Comparison of ENCODE assay signal across 10 cellular contexts in the genomic region with DNA sequence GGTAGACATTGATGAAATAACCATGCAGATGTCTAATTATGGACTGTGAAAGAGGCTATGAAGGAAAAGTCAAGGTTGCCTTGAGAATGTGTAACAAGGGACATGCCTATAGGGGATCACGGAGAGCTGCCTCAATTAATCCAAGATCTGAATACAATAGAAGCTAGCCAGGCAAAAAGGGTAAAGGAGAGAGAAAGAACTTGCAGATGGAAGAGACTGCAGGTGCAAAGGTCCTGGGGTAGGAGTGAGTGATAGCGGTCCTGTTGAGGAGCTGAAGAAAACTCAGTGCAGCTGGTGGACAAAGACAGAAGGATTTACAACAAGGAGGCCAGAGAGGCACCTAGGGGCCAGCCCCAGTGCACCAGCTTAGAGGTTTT. TPM values are rescaled to one million over a fixed set of nuclear protein-coding genes. Genes with fewer than 3 reads are reported as not detected.
DNase-seq lines count a peak whose midpoint lies in the region; ATAC-seq and TF ChIP-seq lines count a peak whose summit lies in the region.
"Had no signal": no experiment of that assay in that cellular context is flagged by ENCODE, and none has a peak within 500 bp of the region (broad histone marks: within the 10 kb centered on the region; RNA-seq: fewer than 3 reads in every experiment).

No MANE protein-coding gene starts in this region.

- no peak overlapping the region for H3K4me3 ChIP-seq in upper lobe of right lung

- intact Hi-C loops in activated B cell treated with CpG ODN at 0.5 μM for 24 hours (cut with micrococcal nuclease), result loop anchor here (5.0 kb wide), 1 partner anchor 35 kb away; no protein-coding TSS in a partner anchor
- intact Hi-C loops in upper lobe of right lung (cut with DNase I), result no loop called here

- DNase-seq in activated naive CD4-positive, alpha-beta T cell treated with anti-CD3 and anti-CD28 coated beads, Interleukin-2, amount 10 ng/mL, durations not matched to agents 7 days and 5 days, result no peak
- DNase-seq in activated naive CD4-positive, alpha-beta T cell treated with Interleukin-2 at 50 U/mL for 16 hours, result no peak
- DNase-seq in activated B cell treated with CpG ODN at 0.5 μM for 24 hours (no peak), foreskin keratinocyte (no peak), upper lobe of right lung (peak; percentile 29), SK-N-DZ (ENCODE audit: low spot score) (no peak), NCI-H2227 treated with DMSO at 0.1 percent for 48 hours (lab: John Stamatoyannopoulos, UW) (no peak), WTC11 (ENCODE audit: low spot score) (no peak)

- H3K36me3 ChIP-seq in upper lobe of right lung, result no peaks in the 10 kb centered on the region

- no peaks in the 10 kb centered on the region for H3K9me3 ChIP-seq in upper lobe of right lung

- peak overlapping the region; percentile 94 for H3K27ac ChIP-seq in foreskin keratinocyte
- no peak overlapping the region for H3K27ac ChIP-seq in upper lobe of right lung

- peaks cover 46% of the 10 kb centered on the region for H3K36me3 Mint-ChIP-seq in activated naive CD4-positive, alpha-beta T cell treated with anti-CD3 and anti-CD28 coated beads, Interleukin-2, amount 10 ng/mL, durations not matched to agents 7 days and 5 days
- H3K36me3 Mint-ChIP-seq in activated B cell treated with CpG ODN at 0.5 μM for 24 hours (ENCODE audit: low read depth), result no peaks in the 10 kb centered on the region
- no peaks in the 10 kb centered on the region for H3K36me3 Mint-ChIP-seq in WTC11

- no peak for TF ChIP-seq CTCF in activated B cell treated with CpG ODN at 0.5 μM for 24 hours (IDR thresholded peaks at IDR 0.05)
- TF ChIP-seq CTCF in foreskin keratinocyte (conservative IDR thresholded peaks at IDR 0.05), result no peak
- TF ChIP-seq CTCF in upper lobe of right lung (IDR thresholded peaks at IDR 0.05), result no peak
- TF ChIP-seq CTCF in WTC11 (IDR thresholded peaks at IDR 0.05), result no peak

- POLR2A ChIA-PET in activated B cell treated with CpG ODN at 0.5 μM for 24 hours (lab: Charles Lee) (interaction anchor here (0.9 to 1.7 kb wide), 5 partner anchors 15 to 73 kb away, joined by 4 to 31 read pairs (median 6); a partner anchor contains a TSS), WTC11 (lab: Charles Lee) (no interaction called here)

- CTCF ChIA-PET in activated naive CD4-positive, alpha-beta T cell treated with anti-CD3 and anti-CD28 coated beads, Interleukin-2, amount 10 ng/mL, durations not matched to agents 7 days and 5 days (lab: Charles Lee), result interaction anchor here (0.9 to 4.5 kb wide), 8 partner anchors 14 to 155 kb away, joined by 3 to 79 read pairs (median 6); a partner anchor contains a TSS
- CTCF ChIA-PET in activated B cell treated with CpG ODN at 0.5 μM for 24 hours (lab: Charles Lee), result interaction anchor here (0.9 to 2.1 kb wide), 6 partner anchors 15 to 154 kb away, joined by 3 to 11 read pairs (median 4); no protein-coding TSS in a partner anchor
- CTCF ChIA-PET in WTC11 (lab: Charles Lee), result interaction anchor here (0.5 to 2.1 kb wide), 3 partner anchors 16 to 43 kb away, joined by 3 to 9 read pairs (median 4); a partner anchor contains a TSS

- H3K4me1 ChIP-seq in foreskin keratinocyte, result peaks cover 53% of the 10 kb centered on the region
- H3K4me1 ChIP-seq in upper lobe of right lung, result peaks cover 28% of the 10 kb centered on the region

- no peaks in the 10 kb centered on the region for H3K27me3 Mint-ChIP-seq in activated naive CD4-positive, alpha-beta T cell treated with anti-CD3 and anti-CD28 coated beads, Interleukin-2, amount 10 ng/mL, durations not matched to agents 7 days and 5 days
- no peaks in the 10 kb centered on the region for H3K27me3 Mint-ChIP-seq in activated B cell treated with CpG ODN at 0.5 μM for 24 hours
- no peaks in the 10 kb centered on the region for H3K27me3 Mint-ChIP-seq in WTC11 (ENCODE audit: low read depth)

- peaks cover 5% of the 10 kb centered on the region for H3K9me3 Mint-ChIP-seq in activated naive CD4-positive, alpha-beta T cell treated with anti-CD3 and anti-CD28 coated beads, Interleukin-2, amount 10 ng/mL, durations not matched to agents 7 days and 5 days
- H3K9me3 Mint-ChIP-seq in activated B cell treated with CpG ODN at 0.5 μM for 24 hours (no peaks in the 10 kb centered on the region), WTC11 (no peaks in the 10 kb centered on the region)

- no peaks in the 10 kb centered on the region for H3K27me3 ChIP-seq in foreskin keratinocyte
- no peaks in the 10 kb centered on the region for H3K27me3 ChIP-seq in upper lobe of right lung

- H3K4me3 Mint-ChIP-seq in activated naive CD4-positive, alpha-beta T cell treated with anti-CD3 and anti-CD28 coated beads, Interleukin-2, amount 10 ng/mL, durations not matched to agents 7 days and 5 days, result peak overlapping the region; percentile 81
- H3K4me3 Mint-ChIP-seq in activated B cell treated with CpG ODN at 0.5 μM for 24 hours (peak overlapping the region; percentile 74), WTC11 (no peak overlapping the region)

- ATAC-seq in activated B cell treated with CpG ODN at 0.5 μM for 24 hours (ENCODE audit: low read depth) (no peak), foreskin keratinocyte (no peak), upper lobe of right lung (no peak), WTC11 (no peak)
- ATAC-seq: Right ventricle myocardium inferior had no signal

- H3K4me1 Mint-ChIP-seq in activated naive CD4-positive, alpha-beta T cell treated with anti-CD3 and anti-CD28 coated beads, Interleukin-2, amount 10 ng/mL, durations not matched to agents 7 days and 5 days, result peaks cover 89% of the 10 kb centered on the region
- peaks cover 62% of the 10 kb centered on the region for H3K4me1 Mint-ChIP-seq in activated B cell treated with CpG ODN at 0.5 μM for 24 hours
- H3K4me1 Mint-ChIP-seq in WTC11, result peaks cover 24% of the 10 kb centered on the region

- peak overlapping the region; percentile 94 for H3K27ac Mint-ChIP-seq in activated naive CD4-positive, alpha-beta T cell treated with anti-CD3 and anti-CD28 coated beads, Interleukin-2, amount 10 ng/mL, durations not matched to agents 7 days and 5 days
- peak overlapping the region; percentile 69 for H3K27ac Mint-ChIP-seq in activated B cell treated with CpG ODN at 0.5 μM for 24 hours
- H3K27ac Mint-ChIP-seq in WTC11, result no peak overlapping the region

TF ChIP-seq in WTC11, 78 proteins besides CTCF, POLR2A, EP300 and RAD21 (continues in another document):
- TF ChIP-seq ZNF671 (CRISPR knock-in tag; IDR thresholded peaks at IDR 0.05) (no peak), ETV6 (CRISPR knock-in tag; IDR thresholded peaks at IDR 0.05) (no peak), SOX15 (CRISPR knock-in tag; IDR thresholded peaks at IDR 0.05) (no peak), EMX1 (CRISPR knock-in tag; IDR thresholded peaks at IDR 0.05) (no peak), CREM (CRISPR knock-in tag; IDR thresholded peaks at IDR 0.05) (no peak), MXD4 (CRISPR knock-in tag; IDR thresholded peaks at IDR 0.05; ENCODE audit: borderline replicate concordance) (no peak), SP1 (CRISPR knock-in tag; conservative IDR thresholded peaks at IDR 0.05) (no peak), HMGA2 (CRISPR knock-in tag; IDR thresholded peaks at IDR 0.05) (no peak), ZNF232 (CRISPR knock-in tag; IDR thresholded peaks at IDR 0.05) (no peak)
- TF ChIP-seq, protein P1, sequence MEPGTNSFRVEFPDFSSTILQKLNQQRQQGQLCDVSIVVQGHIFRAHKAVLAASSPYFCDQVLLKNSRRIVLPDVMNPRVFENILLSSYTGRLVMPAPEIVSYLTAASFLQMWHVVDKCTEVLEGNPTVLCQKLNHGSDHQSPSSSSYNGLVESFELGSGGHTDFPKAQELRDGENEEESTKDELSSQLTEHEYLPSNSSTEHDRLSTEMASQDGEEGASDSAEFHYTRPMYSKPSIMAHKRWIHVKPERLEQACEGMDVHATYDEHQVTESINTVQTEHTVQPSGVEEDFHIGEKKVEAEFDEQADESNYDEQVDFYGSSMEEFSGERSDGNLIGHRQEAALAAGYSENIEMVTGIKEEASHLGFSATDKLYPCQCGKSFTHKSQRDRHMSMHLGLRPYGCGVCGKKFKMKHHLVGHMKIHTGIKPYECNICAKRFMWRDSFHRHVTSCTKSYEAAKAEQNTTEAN (CRISPR knock-in tag; IDR thresholded peaks at IDR 0.05), result no peak
- TF ChIP-seq, protein P2, sequence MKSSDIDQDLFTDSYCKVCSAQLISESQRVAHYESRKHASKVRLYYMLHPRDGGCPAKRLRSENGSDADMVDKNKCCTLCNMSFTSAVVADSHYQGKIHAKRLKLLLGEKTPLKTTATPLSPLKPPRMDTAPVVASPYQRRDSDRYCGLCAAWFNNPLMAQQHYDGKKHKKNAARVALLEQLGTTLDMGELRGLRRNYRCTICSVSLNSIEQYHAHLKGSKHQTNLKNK (CRISPR knock-in tag; IDR thresholded peaks at IDR 0.05), result no peak
- TF ChIP-seq, protein P3, sequence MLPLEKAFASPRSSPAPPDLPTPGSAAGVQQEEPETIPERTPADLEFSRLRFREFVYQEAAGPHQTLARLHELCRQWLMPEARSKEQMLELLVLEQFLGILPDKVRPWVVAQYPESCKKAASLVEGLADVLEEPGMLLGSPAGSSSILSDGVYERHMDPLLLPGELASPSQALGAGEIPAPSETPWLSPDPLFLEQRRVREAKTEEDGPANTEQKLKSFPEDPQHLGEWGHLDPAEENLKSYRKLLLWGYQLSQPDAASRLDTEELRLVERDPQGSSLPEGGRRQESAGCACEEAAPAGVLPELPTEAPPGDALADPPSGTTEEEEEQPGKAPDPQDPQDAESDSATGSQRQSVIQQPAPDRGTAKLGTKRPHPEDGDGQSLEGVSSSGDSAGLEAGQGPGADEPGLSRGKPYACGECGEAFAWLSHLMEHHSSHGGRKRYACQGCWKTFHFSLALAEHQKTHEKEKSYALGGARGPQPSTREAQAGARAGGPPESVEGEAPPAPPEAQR (CRISPR knock-in tag; IDR thresholded peaks at IDR 0.05), result no peak

RNA-seq across cellular contexts. Expression of a gene that starts 15.9 kb away (rescaled TPM):
- total RNA-seq in activated B cell treated with CpG ODN at 0.5 μM for 24 hours (0.18 TPM in 1 of 2 replicates, not detected in the other), foreskin keratinocyte (285 and 352 TPM in 2 replicates), upper lobe of right lung (0.78 TPM), WTC11 (2021) (0.55 to 0.87 TPM (median 0.80 TPM) in 3 replicates)
- 271 and 305 TPM in 2 replicates for polyA plus RNA-seq in foreskin keratinocyte
- polyA plus RNA-seq in SK-N-DZ (2014; cell fraction: cytosol; rRNA removed), result 0.09 TPM in 1 of 2 replicates, not detected in the other
- not detected in 2 replicates for polyA plus RNA-seq in SK-N-DZ (2014; cell fraction: nucleus; rRNA removed)
- total RNA-seq: epithelial cell of proximal tubule, Right ventricle myocardium inferior had no signal

RNA-seq across cellular contexts. Expression of a gene that starts 48.0 kb away (rescaled TPM):
- 572 and 573 TPM in 2 replicates for total RNA-seq in activated B cell treated with CpG ODN at 0.5 μM for 24 hours
- not detected in 2 replicates for total RNA-seq in foreskin keratinocyte
- not detected in 2 replicates for polyA plus RNA-seq in foreskin keratinocyte
- total RNA-seq in upper lobe of right lung, result 1.1 TPM
- 0.07 TPM in 1 of 2 replicates, not detected in the other for polyA plus RNA-seq in SK-N-DZ (2014; cell fraction: cytosol; rRNA removed)
- not detected in 2 replicates for polyA plus RNA-seq in SK-N-DZ (2014; cell fraction: nucleus; rRNA removed)
- total RNA-seq in WTC11 (2021), result 0.37 to 0.92 TPM (median 0.57 TPM) in 3 replicates
- total RNA-seq: epithelial cell of proximal tubule, Right ventricle myocardium inferior had no signal

Comparison
In these comparisons a context has a peak if more than half of its experiments do, and no peak if none do; other contexts are left out.
1. RNA of a gene that starts 15.9 kb away (total RNA-seq): 285 to 352 TPM in foreskin keratinocyte; 0.55 to 0.87 TPM in WTC11, 0.78 TPM in upper lobe of right lung (single experiment) and 0.18 TPM in activated B cell treated with CpG ODN at 0.5 μM for 24 hours; every median in the first group is over 100 times any median in the second.
2. RNA of a gene that starts 48.0 kb away (total RNA-seq): 572 to 573 TPM in activated B cell treated with CpG ODN at 0.5 μM for 24 hours; 1.1 TPM in upper lobe of right lung (single experiment), 0.37 to 0.92 TPM in WTC11 and not detected in foreskin keratinocyte; every median in the first group is over 100 times any median in the second.